In the genomic region with DNA sequence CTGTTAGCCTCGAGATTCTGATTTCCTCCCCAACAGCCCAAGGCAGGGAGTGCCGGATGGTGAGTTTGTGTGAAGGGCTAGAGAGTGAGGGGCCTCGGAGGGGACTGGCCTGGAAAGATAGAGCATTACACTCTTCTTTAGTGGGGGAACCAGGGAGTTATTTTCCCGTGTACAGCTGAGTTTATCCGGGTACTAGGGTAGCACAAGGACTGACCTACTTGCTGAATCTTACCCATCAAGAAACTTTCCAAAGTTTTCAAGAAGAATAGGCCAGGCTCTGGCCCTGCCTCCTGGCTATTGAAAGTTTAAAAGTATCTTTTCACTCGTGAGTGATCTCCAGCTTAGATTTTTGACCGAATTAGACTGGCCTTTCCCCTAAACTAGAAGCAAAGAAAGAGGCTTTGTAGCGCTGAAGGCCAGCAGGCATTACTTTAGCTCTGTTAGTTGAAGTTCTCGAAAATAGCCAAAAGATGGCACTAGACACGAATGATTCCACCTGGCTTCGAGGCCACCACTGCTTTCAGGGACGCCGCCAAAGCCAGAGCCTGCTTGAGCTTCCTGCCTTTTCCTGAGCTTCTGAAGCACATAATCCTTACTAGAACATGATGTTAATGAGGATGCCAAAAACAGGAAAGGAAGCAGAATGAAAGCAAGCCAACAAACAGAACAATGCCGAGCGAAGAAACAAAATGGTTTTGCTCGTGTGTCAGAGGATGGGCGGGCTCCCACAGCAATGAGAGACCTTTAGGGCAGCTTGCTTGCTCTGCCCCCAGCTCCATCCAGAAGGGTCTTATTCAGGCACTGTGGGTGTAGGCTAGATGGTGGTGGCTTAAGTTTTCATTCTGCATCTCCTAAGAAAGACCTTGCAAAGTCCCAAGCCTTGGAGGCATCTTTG, we compare ENCODE assay signal across 8 cellular contexts. TPM values are rescaled to one million over a fixed set of nuclear protein-coding genes. Genes with fewer than 3 reads are reported as not detected.
DNase-seq lines count a peak whose midpoint lies in the region; ATAC-seq, FAIRE-seq and TF ChIP-seq lines count a peak whose summit lies in the region.

No MANE protein-coding gene starts in this region.

- no peaks in the 10 kb centered on the region for H3K36me3 ChIP-seq in GM06990 (ENCODE audit: control insufficient read depth, insufficient read depth, low read length)

- peak; percentile 78 to 79 for TF ChIP-seq RAD21 in A549 (conservative IDR thresholded peaks at IDR 0.05 in 1 of 2, IDR thresholded peaks at IDR 0.05 in 1 of 2)

- H3K4me3 ChIP-seq in A549, result no peak overlapping the region
- no peak overlapping the region for H3K4me3 ChIP-seq in GM06990 (replicated peaks; ENCODE audit: low read depth, low read length)

- no peak overlapping the region for H3K4me3 Mint-ChIP-seq in nephron

- no peaks in the 10 kb centered on the region for H3K9me3 ChIP-seq in A549

- H3K27ac Mint-ChIP-seq in nephron, result peak overlapping the region; percentile 13 to 86 (median 58)

- no peak for FAIRE-seq in A549 (lab: Jason Lieb, UNC)

- peak; percentile 63 for TF ChIP-seq CTCF in A549 (IDR thresholded peaks at IDR 0.05)
- peak; percentile 69 for TF ChIP-seq CTCF in GM06990 (IDR thresholded peaks at IDR 0.05; ENCODE audit: insufficient read depth, low read length, poor library complexity, severe bottlenecking)
- peak; percentile 71 to 73 (median 73) for TF ChIP-seq CTCF in nephron (IDR thresholded peaks at IDR 0.05; ENCODE audit: unreplicated experiment in 3 of 3)

- POLR2A ChIA-PET in A549 (lab: Yijun Ruan, JAX), result no interaction called here

- TF ChIP-seq POLR2A in A549 (IDR thresholded peaks at IDR 0.05; ENCODE audit: low read length), result no peak

- peaks cover 17% of the 10 kb centered on the region for H3K27me3 Mint-ChIP-seq in nephron (ENCODE audit: low read depth)

- WGBS in A549 (ENCODE audit: missing lambda C conversion rate), result 29% methylated on average over 17 of the region's 17 CpGs

- H3K9me3 Mint-ChIP-seq in nephron, result peaks cover 3% of the 10 kb centered on the region

- no peak overlapping the region for H3K27ac ChIP-seq in A549

- H3K36me3 Mint-ChIP-seq in nephron (ENCODE audit: low read depth), result no peaks in the 10 kb centered on the region

- peaks cover 12% of the 10 kb centered on the region for H3K4me1 Mint-ChIP-seq in nephron

- CTCF ChIA-PET in A549 (lab: Yijun Ruan, JAX), result interaction anchor here (0.6 to 2.4 kb wide), 23 partner anchors 8 to 713 kb away, joined by 3 to 14 read pairs (median 4); no protein-coding TSS in a partner anchor

- no peaks in the 10 kb centered on the region for H3K4me1 ChIP-seq in A549

- DNase-seq in A549 (ENCODE audit: low read depth in 1 of 2, low spot score in 1 of 2) (peak; percentile 41 to 53), GM06990 (ENCODE audit: extremely low read depth, insufficient read length) (no peak), MV-4-11 (lab: John Stamatoyannopoulos, UW) (peak; percentile 38), SK-N-DZ (ENCODE audit: low spot score) (peak; percentile 64), T-helper 9 cell (no peak)

- H3K4me2 ChIP-seq in A549, result no peak overlapping the region

- H3K27me3 ChIP-seq in GM06990 (replicated peaks; ENCODE audit: control insufficient read depth, insufficient read depth, low read length), result no peaks in the 10 kb centered on the region

- no peak for TF ChIP-seq EP300 in A549 (IDR thresholded peaks at IDR 0.05)

- ATAC-seq in A549 (peak; percentile 94 to 96), HG02588 (IDR thresholded peaks at IDR 0.05; ENCODE audit: unreplicated experiment) (peak; percentile 67), esophagus mucosa (peak; percentile 49)

TF ChIP-seq in A549, 52 proteins besides CTCF, POLR2A, EP300 and RAD21:
- TF ChIP-seq TFCP2L1 (CRISPR knock-in tag; IDR thresholded peaks at IDR 0.05), result no peak
- peak; percentile 53 for TF ChIP-seq SMC3 (IDR thresholded peaks at IDR 0.05)
- TF ChIP-seq, protein P1, sequence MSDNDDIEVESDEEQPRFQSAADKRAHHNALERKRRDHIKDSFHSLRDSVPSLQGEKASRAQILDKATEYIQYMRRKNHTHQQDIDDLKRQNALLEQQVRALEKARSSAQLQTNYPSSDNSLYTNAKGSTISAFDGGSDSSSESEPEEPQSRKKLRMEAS (IDR thresholded peaks at IDR 0.05), result 0 out of 2 replicates have a peak, but pooled peaks have one; percentile 19
TF ChIP-seq in A549: peak in this region for 2.

RNA-seq across cellular contexts. Expression of a gene that starts 55.8 kb away (rescaled TPM):
- 101 and 117 TPM in 2 replicates for polyA plus RNA-seq in A549 (2011; rRNA removed)
- polyA plus RNA-seq in A549 (2012; cell fraction: cytosol; rRNA removed), result 28.1 and 32.9 TPM in 2 replicates
- polyA plus RNA-seq in A549 (2012; cell fraction: nucleus; rRNA removed), result 11.3 and 16.0 TPM in 2 replicates
- polyA plus RNA-seq in A549 (2017; fragmentation: RNase III; extraction: RNeasy Plus Mini Kit Qiagen cat#74134 plus additional on column Dnase treatment), result 55.9 to 59.0 TPM (median 56.8 TPM) in 3 replicates
- polyA minus RNA-seq in A549 (2011; rRNA and poly(A)+ RNA removed), result 37.3 and 42.0 TPM in 2 replicates
- 103 and 111 TPM in 2 replicates for polyA plus RNA-seq in SK-N-DZ (2014; cell fraction: cytosol; rRNA removed)
- 41.1 and 41.2 TPM in 2 replicates for polyA plus RNA-seq in SK-N-DZ (2014; cell fraction: nucleus; rRNA removed)
- 38.7 TPM for total RNA-seq in esophagus mucosa

Comparison
In these comparisons a context has a peak if more than half of its experiments do, and no peak if none do; other contexts are left out.
1. DNase-seq: peak in A549 (2 of 2), MV-4-11 (single experiment) and SK-N-DZ (single experiment); none in GM06990 (single experiment) and T-helper 9 cell (single experiment).
2. Peak in every context shown above with its lines, with median percentiles within 50 percentile points of each other: ATAC-seq and CTCF ChIP-seq.